Comparison of ENCODE assay signal across 25 cellular contexts in the genomic region with DNA sequence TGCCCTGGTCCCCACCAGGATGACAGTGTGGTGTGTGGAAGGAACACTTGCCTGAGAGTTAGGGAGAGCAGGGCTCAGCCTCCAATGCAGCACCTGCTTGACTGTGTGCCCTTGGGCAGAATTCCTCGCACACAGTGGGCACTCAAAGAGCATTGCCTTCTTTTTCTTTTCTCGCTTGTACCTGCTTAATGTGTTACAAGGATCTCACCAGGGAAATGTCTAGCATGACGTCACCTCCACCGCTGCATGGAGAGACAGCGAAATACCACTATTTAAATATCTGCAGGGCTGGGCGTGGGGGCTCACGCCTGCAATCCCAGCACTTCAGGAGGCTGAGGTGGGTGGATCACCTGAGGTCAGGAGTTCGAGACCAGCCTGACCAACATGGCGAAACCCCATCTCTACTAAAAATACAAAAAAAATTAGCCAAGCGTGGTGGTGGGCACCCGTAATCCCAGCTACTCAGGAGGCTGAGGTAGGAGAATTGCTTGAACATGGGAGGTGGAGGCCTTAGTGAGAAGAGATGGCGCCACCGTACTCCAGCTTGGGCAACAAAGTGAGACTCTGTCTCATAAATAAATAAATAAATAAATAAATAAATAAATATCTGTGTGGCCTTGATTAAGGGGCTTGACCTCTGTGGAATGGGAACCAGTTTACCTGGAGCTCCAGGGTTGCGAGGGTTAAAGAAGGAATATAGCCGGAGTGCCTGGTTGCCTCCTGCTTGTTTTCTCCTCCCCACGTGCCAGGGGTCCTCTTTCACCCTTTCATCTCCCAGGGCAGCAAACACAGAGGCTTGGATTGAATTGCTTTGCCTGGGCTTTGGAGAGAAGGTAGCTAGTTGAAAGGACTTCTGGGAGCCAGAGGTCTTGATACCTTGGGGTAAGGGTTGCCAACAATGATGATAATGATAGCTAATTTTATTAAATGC. TPM values are rescaled to one million over a fixed set of nuclear protein-coding genes. Genes with fewer than 3 reads are reported as not detected.
DNase-seq lines count a peak whose midpoint lies in the region; ATAC-seq and TF ChIP-seq lines count a peak whose summit lies in the region.
"Had no signal": no experiment of that assay in that cellular context is flagged by ENCODE, and none has a peak within 500 bp of the region (broad histone marks: within the 10 kb centered on the region; RNA-seq: fewer than 3 reads in every experiment).

No MANE protein-coding gene starts in this region.

- H3K36me3 ChIP-seq in GM23338 (ENCODE audit: insufficient read depth) (no peaks in the 10 kb centered on the region), osteoblast (ENCODE audit: insufficient read depth, low read length) (no peaks in the 10 kb centered on the region)

- H3K9me3 ChIP-seq in osteoblast (ENCODE audit: low read depth, low read length): no peaks in the 10 kb centered on the region

- H4K20me1 ChIP-seq in GM23338 (replicated peaks; ENCODE audit: insufficient read depth) (no peaks in the 10 kb centered on the region), osteoblast (ENCODE audit: insufficient read depth, low read length) (peaks cover 12% of the 10 kb centered on the region)

- no peaks in the 10 kb centered on the region for H3K9me3 Mint-ChIP-seq in GM23338
- H3K9me3 Mint-ChIP-seq in activated T-cell treated with anti-CD3 and anti-CD28 coated beads, Interleukin-2, amount 50 U/mL, for 24 hours: no peaks in the 10 kb centered on the region
- H3K9me3 Mint-ChIP-seq: CD4-positive, alpha-beta T cell; central memory CD8-positive, alpha-beta T cell; T-helper 1 cell treated with Interleukin-12 subunit alpha and Interleukin-12 subunit beta and Interleukin-4 antibody, amounts not matched to agents 30 μg/mL and 1 μg/mL, for 36 hours had no signal

- H3K4me3 Mint-ChIP-seq in GM23338: no peak overlapping the region
- no peak overlapping the region for H3K4me3 Mint-ChIP-seq in activated T-cell treated with anti-CD3 and anti-CD28 coated beads, Interleukin-2, amount 50 U/mL, for 24 hours
- H3K4me3 Mint-ChIP-seq: CD4-positive, alpha-beta T cell; central memory CD8-positive, alpha-beta T cell; T-helper 1 cell treated with Interleukin-12 subunit alpha and Interleukin-12 subunit beta and Interleukin-4 antibody, amounts not matched to agents 30 μg/mL and 1 μg/mL, for 36 hours had no signal

- TF ChIP-seq CTCF in GM23338 (conservative IDR thresholded peaks at IDR 0.05; ENCODE audit: low read depth in 2 of 2): no peak
- TF ChIP-seq CTCF in epithelial cell of esophagus (IDR thresholded peaks at IDR 0.05; ENCODE audit: insufficient read depth, low read depth, low read length, missing control alignments): no peak
- no peak for TF ChIP-seq CTCF in osteoblast (IDR thresholded peaks at IDR 0.05; ENCODE audit: extremely low read depth, low read depth, low read length)

- H3K27ac ChIP-seq in GM23338 (ENCODE audit: low read depth) (no peak overlapping the region), osteoblast (ENCODE audit: low read depth, low read length) (no peak overlapping the region)
- H3K27ac ChIP-seq: GM23248, parathyroid adenoma had no signal

- peaks cover 10% of the 10 kb centered on the region for H3K4me1 Mint-ChIP-seq in GM23338
- peaks cover 1% of the 10 kb centered on the region for H3K4me1 Mint-ChIP-seq in activated T-cell treated with anti-CD3 and anti-CD28 coated beads, Interleukin-2, amount 50 U/mL, for 24 hours (ENCODE audit: low read depth)

- H3K36me3 Mint-ChIP-seq in GM23338 (ENCODE audit: low read depth): no peaks in the 10 kb centered on the region
- H3K36me3 Mint-ChIP-seq in activated T-cell treated with anti-CD3 and anti-CD28 coated beads, Interleukin-2, amount 50 U/mL, for 24 hours (ENCODE audit: low read depth): no peaks in the 10 kb centered on the region

- no peaks in the 10 kb centered on the region for H3K9me2 ChIP-seq in GM23338 (ENCODE audit: insufficient read depth)

- no peaks in the 10 kb centered on the region for H3K27me3 ChIP-seq in GM23338 (ENCODE audit: insufficient read depth)
- no peaks in the 10 kb centered on the region for H3K27me3 ChIP-seq in osteoblast (ENCODE audit: insufficient read depth, low read length)
- H3K27me3 ChIP-seq: dorsolateral prefrontal cortex had no signal

- H3K27me3 Mint-ChIP-seq in GM23338 (ENCODE audit: insufficient read depth, low read depth, poor library complexity): peaks cover 1% of the 10 kb centered on the region
- no peaks in the 10 kb centered on the region for H3K27me3 Mint-ChIP-seq in activated T-cell treated with anti-CD3 and anti-CD28 coated beads, Interleukin-2, amount 50 U/mL, for 24 hours
- H3K27me3 Mint-ChIP-seq: CD4-positive, alpha-beta T cell; central memory CD8-positive, alpha-beta T cell had no signal

- H2AFZ ChIP-seq in GM23338 (no peak overlapping the region), osteoblast (ENCODE audit: low read length) (no peak overlapping the region)
- H2AFZ ChIP-seq: GM23248, parathyroid adenoma had no signal

- no peak for DNase-seq in GM23338 (ENCODE audit: low spot score)
- DNase-seq in NCI-H146 treated with DMSO at 0.1 percent for 48 hours (lab: John Stamatoyannopoulos, UW; ENCODE audit: unreplicated experiment): peak; percentile 52
- peak; percentile 17 for DNase-seq in epithelial cell of esophagus (ENCODE audit: low read depth)
- DNase-seq in osteoblast (ENCODE audit: insufficient read length, low spot score, missing footprints): peak; percentile 14
- DNase-seq in activated T-cell treated with anti-CD3 and anti-CD28 coated beads, Interleukin-2, amount 50 U/mL, for 24 hours: no peak
- DNase-seq: activated gamma-delta T cell; CD4-positive, alpha-beta T cell; DMS 273 treated with DMSO at 0.1 percent for 48 hours; dorsolateral prefrontal cortex; GM23248; left cardiac atrium; mesendoderm; NCI-H1092; NCI-H526; RPMI8226; stimulated activated CD4-positive, alpha-beta T cell treated with anti-CD3 and anti-CD28 coated beads, Interleukin-4, amount 100 ng/mL, for 4 hours; stimulated activated naive CD4-positive, alpha-beta T cell treated with Interleukin-2 at 50 U/mL for 16 hours had no signal

- H3K4me1 ChIP-seq in GM23338 (ENCODE audit: insufficient read depth): 0 out of 2 replicates have a peak, but pooled peaks cover 4% of the 10 kb centered on the region
- H3K4me1 ChIP-seq in osteoblast (ENCODE audit: insufficient read depth, low read length): no peaks in the 10 kb centered on the region

- no peak overlapping the region for H3K4me2 ChIP-seq in GM23338
- H3K4me2 ChIP-seq in osteoblast (ENCODE audit: insufficient read depth, low read length): no peak overlapping the region

- H3K4me3 ChIP-seq in GM23338: no peak overlapping the region
- H3K4me3 ChIP-seq in epithelial cell of esophagus (ENCODE audit: low read length): no peak overlapping the region
- H3K4me3 ChIP-seq in osteoblast (ENCODE audit: insufficient read depth, low read length): no peak overlapping the region
- H3K4me3 ChIP-seq: dorsolateral prefrontal cortex, GM23248 had no signal

- no peak overlapping the region for H3K27ac Mint-ChIP-seq in GM23338
- no peak overlapping the region for H3K27ac Mint-ChIP-seq in activated T-cell treated with anti-CD3 and anti-CD28 coated beads, Interleukin-2, amount 50 U/mL, for 24 hours
- H3K27ac Mint-ChIP-seq: CD4-positive, alpha-beta T cell; T-helper 1 cell treated with Interleukin-12 subunit alpha and Interleukin-12 subunit beta and Interleukin-4 antibody, amounts not matched to agents 30 μg/mL and 1 μg/mL, for 36 hours had no signal

- ATAC-seq in GM23338: peak; percentile 67
- ATAC-seq in HG03469 (IDR thresholded peaks at IDR 0.05; ENCODE audit: unreplicated experiment): no peak
- no peak for ATAC-seq in GM18870 (IDR thresholded peaks at IDR 0.05; ENCODE audit: unreplicated experiment)
- ATAC-seq: left cardiac atrium, sciatic nerve had no signal

- H3K79me2 ChIP-seq in GM23338 (replicated peaks; ENCODE audit: insufficient read depth) (no peaks in the 10 kb centered on the region; the same call in 1 of the 2 replicates), osteoblast (ENCODE audit: insufficient read depth, low read length) (peaks cover 48% of the 10 kb centered on the region)

- H3F3A ChIP-seq in GM23338 (replicated peaks; ENCODE audit: low read depth): no peaks in the 10 kb centered on the region

RNA-seq across cellular contexts. Expression of a gene that starts 16.3 kb away (rescaled TPM):
- total RNA-seq in GM23338 (2014; rRNA removed; shearing (Covaris generic)): 4.3 and 9.0 TPM in 2 replicates
- polyA plus RNA-seq in GM23338 (2016; fragmentation: Nextera tagmentation; extraction: Ambion mirVana): 12.9 and 13.2 TPM in 2 replicates
- total RNA-seq in osteoblast: 30.8 and 34.5 TPM in 2 replicates

RNA-seq across cellular contexts. Expression of a gene that starts 27.8 kb away (rescaled TPM):
- not detected in 2 replicates for total RNA-seq in GM23338 (2014; rRNA removed; shearing (Covaris generic))
- 0.37 TPM in 1 of 2 replicates, not detected in the other for polyA plus RNA-seq in GM23338 (2016; fragmentation: Nextera tagmentation; extraction: Ambion mirVana)
- total RNA-seq in osteoblast: not detected in 2 replicates
- total RNA-seq: CD4-positive, alpha-beta T cell; dorsolateral prefrontal cortex; G401; GM23248; left cardiac atrium; myocyte; sciatic nerve had no signal
- polyA plus RNA-seq: GM23248 had no signal

RNA-seq across cellular contexts. Expression of a gene that starts 51.0 kb away (rescaled TPM):
- total RNA-seq in GM23338 (2014; rRNA removed; shearing (Covaris generic)): 6.8 and 33.1 TPM in 2 replicates
- 1.0 and 1.5 TPM in 2 replicates for polyA plus RNA-seq in GM23338 (2016; fragmentation: Nextera tagmentation; extraction: Ambion mirVana)
- 1.8 and 4.7 TPM in 2 replicates for total RNA-seq in osteoblast

Comparison
In these comparisons a context has a peak if more than half of its experiments do, and no peak if none do; other contexts are left out.
1. DNase-seq: peak in NCI-H146 treated with DMSO at 0.1 percent for 48 hours (single experiment), epithelial cell of esophagus (single experiment) and osteoblast (single experiment); none in GM23338 (single experiment) and activated T-cell treated with anti-CD3 and anti-CD28 coated beads, Interleukin-2, amount 50 U/mL, for 24 hours (single experiment).